Comparison of ENCODE assay signal across 24 cellular contexts in the genomic region with DNA sequence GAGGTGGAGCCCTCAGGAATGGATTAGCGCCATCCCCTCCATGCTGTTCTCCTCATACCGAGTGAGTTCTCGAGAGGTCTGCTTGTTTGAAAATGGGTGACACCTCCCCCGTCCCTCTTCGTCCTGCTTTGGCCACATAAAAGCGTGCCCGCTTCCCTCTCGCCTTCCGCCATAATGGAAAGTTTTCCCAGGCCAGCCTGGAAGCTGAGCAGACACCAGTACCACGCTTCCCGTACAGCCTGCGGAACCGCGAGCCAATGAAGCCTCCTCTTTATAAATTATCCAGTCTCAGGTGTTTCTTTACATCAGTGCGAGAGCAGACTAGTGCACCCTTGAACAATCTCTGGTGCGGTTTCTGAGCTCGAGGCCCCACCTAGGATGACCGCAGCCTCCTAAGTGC. TPM values are rescaled to one million over a fixed set of nuclear protein-coding genes. Genes with fewer than 3 reads are reported as not detected.
DNase-seq lines count a peak whose midpoint lies in the region; ATAC-seq and TF ChIP-seq lines count a peak whose summit lies in the region.
"Had no signal": no experiment of that assay in that cellular context is flagged by ENCODE, and none has a peak within 500 bp of the region (broad histone marks: within the 10 kb centered on the region; RNA-seq: fewer than 3 reads in every experiment).

No MANE protein-coding gene starts in this region.

- H3K9me3 Mint-ChIP-seq in CD4-positive, CD25-positive, alpha-beta regulatory T cell: no peaks in the 10 kb centered on the region
- H3K9me3 Mint-ChIP-seq in Calu3 (ENCODE audit: low read depth, unreplicated experiment) (no peaks in the 10 kb centered on the region), chondrocyte (ENCODE audit: low read depth) (no peaks in the 10 kb centered on the region)

- TF ChIP-seq CTCF in Calu3 (IDR thresholded peaks at IDR 0.05; ENCODE audit: unreplicated experiment) (no peak), chondrocyte (IDR thresholded peaks at IDR 0.05) (no peak), mucosa of descending colon (IDR thresholded peaks at IDR 0.05) (no peak)

- no peaks in the 10 kb centered on the region for H3K9me3 ChIP-seq in CD4-positive, CD25-positive, alpha-beta regulatory T cell (ENCODE audit: control insufficient read depth in 2 of 2, low read length in 2 of 2)
- H3K9me3 ChIP-seq in mucosa of descending colon: no peaks in the 10 kb centered on the region
- H3K9me3 ChIP-seq: SJSA1 had no signal

- no peaks in the 10 kb centered on the region for H3K4me1 ChIP-seq in CD4-positive, CD25-positive, alpha-beta regulatory T cell (ENCODE audit: control insufficient read depth, insufficient read depth, low read length, poor library complexity, severe bottlenecking)
- no peaks in the 10 kb centered on the region for H3K4me1 ChIP-seq in mucosa of descending colon (ENCODE audit: low read depth)
- H3K4me1 ChIP-seq: SJSA1 had no signal

- H3K27me3 ChIP-seq in CD4-positive, CD25-positive, alpha-beta regulatory T cell (ENCODE audit: control insufficient read depth, insufficient read depth, low read length): no peaks in the 10 kb centered on the region
- H3K27me3 ChIP-seq: BLaER1 treated with 17β-estradiol and CSF1 and Interleukin-3, amounts not matched to agents 10 nM and 100 nM; SJSA1 had no signal

- no peak overlapping the region for H3K27ac ChIP-seq in CD4-positive, CD25-positive, alpha-beta regulatory T cell (ENCODE audit: insufficient read depth, low read length, poor library complexity, severe bottlenecking)
- H3K27ac ChIP-seq: BLaER1 treated with 17β-estradiol and CSF1 and Interleukin-3, amounts not matched to agents 10 nM and 100 nM; SJSA1 had no signal

- ATAC-seq in CD4-positive, CD25-positive, alpha-beta regulatory T cell (ENCODE audit: low read depth in 2 of 2): no peak
- ATAC-seq in mucosa of descending colon (no peak), GM18502 (IDR thresholded peaks at IDR 0.05; ENCODE audit: poor library complexity, unreplicated experiment) (no peak), GM19467 (IDR thresholded peaks at IDR 0.05; ENCODE audit: unreplicated experiment) (no peak)
- ATAC-seq: K562 had no signal

- H3K36me3 ChIP-seq in CD4-positive, CD25-positive, alpha-beta regulatory T cell (ENCODE audit: control insufficient read depth, insufficient read depth, low read length): peaks cover 48% of the 10 kb centered on the region
- peaks cover 7% of the 10 kb centered on the region for H3K36me3 ChIP-seq in mucosa of descending colon (ENCODE audit: low read depth)

- no TSS peak for BruUV-seq in Calu3 (replicated peaks; lab: Mats Ljungman, UMichigan)

- peak overlapping the region in 2 of 3 donors; percentile 15 to 46 for H3K27ac Mint-ChIP-seq in CD4-positive, CD25-positive, alpha-beta regulatory T cell
- H3K27ac Mint-ChIP-seq in Calu3 (ENCODE audit: unreplicated experiment) (peak overlapping the region; percentile 20), chondrocyte (ENCODE audit: unreplicated experiment) (no peak overlapping the region)

- peaks cover 0 to 9% (median 5%) of the 10 kb centered on the region in 4 donors for H3K4me1 Mint-ChIP-seq in CD4-positive, CD25-positive, alpha-beta regulatory T cell
- no peaks in the 10 kb centered on the region for H3K4me1 Mint-ChIP-seq in Calu3 (ENCODE audit: low read depth, unreplicated experiment)
- H3K4me1 Mint-ChIP-seq in chondrocyte (ENCODE audit: low read depth): no peaks in the 10 kb centered on the region

- intact Hi-C loops in Calu3 (cut with micrococcal nuclease; ENCODE audit: unreplicated experiment): no loop called here
- intact Hi-C loops in mucosa of descending colon (cut with DNase I, micrococcal nuclease): no loop called here

- peaks cover 23% of the 10 kb centered on the region for H3K36me3 Mint-ChIP-seq in CD4-positive, CD25-positive, alpha-beta regulatory T cell
- H3K36me3 Mint-ChIP-seq in Calu3 (ENCODE audit: insufficient read depth, unreplicated experiment) (peaks cover 70% of the 10 kb centered on the region), chondrocyte (ENCODE audit: low read depth) (peaks cover 18% of the 10 kb centered on the region)

- no peak overlapping the region for H3K4me3 Mint-ChIP-seq in CD4-positive, CD25-positive, alpha-beta regulatory T cell
- H3K4me3 Mint-ChIP-seq in Calu3 (ENCODE audit: low read depth, unreplicated experiment) (no peak overlapping the region), chondrocyte (ENCODE audit: unreplicated experiment) (no peak overlapping the region)

- no peak for DNase-seq in CD4-positive, CD25-positive, alpha-beta regulatory T cell
- no peak for DNase-seq in Calu3
- DNase-seq in chondrocyte (ENCODE audit: low spot score): peak; percentile 78
- peak in 2 of 3 donors; percentile 10 for DNase-seq in mucosa of descending colon
- no peak for DNase-seq in NCI-H2227 (lab: John Stamatoyannopoulos, UW; ENCODE audit: unreplicated experiment)
- DNase-seq in stimulated activated CD4-positive, alpha-beta T cell treated with anti-CD3 and anti-CD28 coated beads, Interleukin-1b, Interleukin-23, amount 100 ng/mL, for 48 hours: no peak
- DNase-seq: AML-193; CD4-positive, alpha-beta memory T cell; DMS79 treated with DMSO at 0.1 percent for 48 hours; GF-D8; MV-4-11; NCI-H1105; NCI-H146; NCI-H1930; NCI-H2107; NCI-H446 treated with DMSO at 0.1 percent for 48 hours; NCI-H526; Right ventricle myocardium superior; RPMI8226 had no signal

- no peak overlapping the region for H3K4me3 ChIP-seq in CD4-positive, CD25-positive, alpha-beta regulatory T cell (ENCODE audit: low read depth, low read length)
- no peak overlapping the region for H3K4me3 ChIP-seq in mucosa of descending colon
- H3K4me3 ChIP-seq: BLaER1 treated with 17β-estradiol and CSF1 and Interleukin-3, amounts not matched to agents 10 nM and 100 nM; K562; SJSA1 had no signal

- no peaks in the 10 kb centered on the region for H3K27me3 Mint-ChIP-seq in CD4-positive, CD25-positive, alpha-beta regulatory T cell
- no peaks in the 10 kb centered on the region for H3K27me3 Mint-ChIP-seq in Calu3 (ENCODE audit: unreplicated experiment)
- H3K27me3 Mint-ChIP-seq in chondrocyte (ENCODE audit: low read depth): no peaks in the 10 kb centered on the region
- H3K27me3 Mint-ChIP-seq: CD4-positive, alpha-beta memory T cell had no signal

- CTCF ChIA-PET in Calu3 (lab: Charles Lee): no interaction called here

RNA-seq across cellular contexts. Expression of a gene that starts 12.8 kb away (rescaled TPM):
- total RNA-seq in CD4-positive, CD25-positive, alpha-beta regulatory T cell: 18.1 TPM
- polyA plus RNA-seq in CD4-positive, CD25-positive, alpha-beta regulatory T cell: 10 to 100 TPM; 12.6 to 16.9 (median 15.0) TPM
- total RNA-seq in Calu3 (2022) (25.4 and 27.0 TPM in 2 replicates), chondrocyte (18.7 to 27.3 TPM (median 20.6 TPM) in 3 replicates), mucosa of descending colon (10 to 100 TPM; 21.7 to 28.7 (median 25.5) TPM)

RNA-seq across cellular contexts. Expression of a gene that starts 13.0 kb away (rescaled TPM):
- 37.8 TPM for total RNA-seq in CD4-positive, CD25-positive, alpha-beta regulatory T cell
- polyA plus RNA-seq in CD4-positive, CD25-positive, alpha-beta regulatory T cell: 10 to 100 TPM; 22.4 to 38.2 (median 31.8) TPM
- total RNA-seq in Calu3 (2022) (57.8 and 64.6 TPM in 2 replicates), chondrocyte (44.3 to 117 TPM (median 49.9 TPM) in 3 replicates), mucosa of descending colon (10 to 100 TPM; 27.6 to 57.6 (median 32.2) TPM)

RNA-seq across cellular contexts. Expression of a gene that starts 51.8 kb away (rescaled TPM):
- 17.1 TPM for total RNA-seq in CD4-positive, CD25-positive, alpha-beta regulatory T cell
- 1 to 10 TPM; 6.1 to 7.4 (median 6.9) TPM for polyA plus RNA-seq in CD4-positive, CD25-positive, alpha-beta regulatory T cell
- total RNA-seq in Calu3 (2022) (28.1 and 30.0 TPM in 2 replicates), chondrocyte (15.3 to 17.6 TPM (median 17.6 TPM) in 3 replicates), mucosa of descending colon (10 to 100 TPM; 13.7 to 18.2 (median 18.1) TPM)

RNA-seq across cellular contexts. Expression of a gene that starts 55.1 kb away (rescaled TPM):
- 294 TPM for total RNA-seq in CD4-positive, CD25-positive, alpha-beta regulatory T cell
- polyA plus RNA-seq in CD4-positive, CD25-positive, alpha-beta regulatory T cell: 10 to 100 TPM; 34.0 to 47.1 (median 40.3) TPM
- 86.3 and 97.3 TPM in 2 replicates for total RNA-seq in Calu3 (2022)
- 12.0 to 18.2 TPM (median 16.8 TPM) in 3 replicates for total RNA-seq in chondrocyte
- total RNA-seq in mucosa of descending colon: 100 to 1,000 TPM in 1 of 3 donors, 10 to 100 TPM in 2; 56.4 to 106 (median 58.7) TPM

Comparison
In these comparisons a context has a peak if more than half of its experiments do, and no peak if none do; other contexts are left out.
1. DNase-seq: peak in chondrocyte (single experiment) and mucosa of descending colon (2 of 3); none in CD4-positive, CD25-positive, alpha-beta regulatory T cell (0 of 3), Calu3 (single experiment), NCI-H2227 (single experiment) and stimulated activated CD4-positive, alpha-beta T cell treated with anti-CD3 and anti-CD28 coated beads, Interleukin-1b, Interleukin-23, amount 100 ng/mL, for 48 hours (single experiment).